Comparison of ENCODE assay signal across 16 cellular contexts in the genomic region with DNA sequence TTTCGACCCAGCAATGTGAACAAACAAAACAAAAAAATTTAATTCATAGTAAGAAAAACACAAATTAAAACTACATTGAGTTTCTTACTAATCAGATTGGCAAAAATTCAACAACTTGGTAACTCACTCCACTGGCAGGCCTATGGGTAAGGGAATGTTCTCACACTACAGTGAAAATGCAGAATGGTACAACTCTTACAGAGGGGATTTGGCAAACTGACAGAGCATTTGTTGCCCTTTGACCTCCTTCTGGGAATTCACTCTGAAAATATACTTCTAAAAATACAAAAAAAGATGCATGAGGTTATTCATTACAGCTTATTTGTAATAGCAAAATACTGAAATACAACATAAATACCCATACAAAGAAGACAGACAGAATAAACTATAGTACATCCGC. TPM values are rescaled to one million over a fixed set of nuclear protein-coding genes. Genes with fewer than 3 reads are reported as not detected.
"Had no signal": no experiment of that assay in that cellular context is flagged by ENCODE, and none has a peak within 500 bp of the region (broad histone marks: within the 10 kb centered on the region; RNA-seq: fewer than 3 reads in every experiment).

No MANE protein-coding gene starts in this region.

- H3K27ac ChIP-seq: colonic mucosa, prostate gland, sigmoid colon, upper lobe of left lung had no signal

- DNase-seq: activated CD4-positive, alpha-beta T cell treated with anti-CD3 and anti-CD28 coated beads for 1 hour; activated gamma-delta T cell; activated T-cell treated with anti-CD3 and anti-CD28 coated beads, Interleukin-2, amount 50 U/mL, for 48 hours; anterior cingulate cortex; colonic mucosa; effector CD8-positive, alpha-beta T cell; hypothalamus; occipital lobe; sigmoid colon; stimulated activated CD4-positive, alpha-beta T cell treated with anti-CD3 and anti-CD28 coated beads, Interleukin-2, amount 100 ng/mL, for 48 hours; stimulated activated naive CD8-positive, alpha-beta T cell treated with anti-CD3 and anti-CD28 coated beads, Interleukin-15, Interleukin-2, amounts not matched to agents 100 U/mL and 50 U/mL, for 24 hours; upper lobe of left lung had no signal

- H3K4me3 ChIP-seq: colonic mucosa, lung, prostate gland, sigmoid colon, upper lobe of left lung had no signal

RNA-seq across cellular contexts. Expression of a gene that starts 32.8 kb away (rescaled TPM):
- total RNA-seq: bronchial epithelial cell, glomerular endothelial cell had no signal
